ENCODE assay signal across 30 cellular contexts in genomic region chr2:158728422-158728821, GRCh38.
"Had no signal": no experiment of that assay in that cellular context is flagged by ENCODE, and none has a peak within 500 bp of the region (broad histone marks: within the 10 kb centered on the region; RNA-seq: fewer than 3 reads in every experiment).

No MANE protein-coding gene starts in this region.

- H3K9me3 Mint-ChIP-seq: activated B cell treated with CpG ODN at 0.5 μM for 24 hours; activated CD4-positive, alpha-beta memory T cell treated with anti-CD3 and anti-CD28 coated beads for 36 hours; activated CD4-positive, alpha-beta T cell treated with anti-CD3 and anti-CD28 coated beads, Interleukin-2, amount 10 ng/mL, durations not matched to agents 24 days and 14 days; activated CD8-positive, alpha-beta T cell treated with anti-CD3 and anti-CD28 coated beads for 36 hours; activated naive CD4-positive, alpha-beta T cell treated with anti-CD3 and anti-CD28 coated beads for 36 hours; activated naive CD4-positive, alpha-beta T cell treated with anti-CD3 and anti-CD28 coated beads, Interleukin-2, amount 50 U/mL, for 72 hours; activated naive CD8-positive, alpha-beta T cell treated with anti-CD3 and anti-CD28 coated beads for 36 hours; activated T-cell treated with anti-CD3 and anti-CD28 coated beads, Interleukin-2, amount 50 U/mL, for 4 hours; activated T-cell treated with anti-CD3 and anti-CD28 coated beads, Interleukin-2, amount 50 U/mL, for 72 hours; activated T-helper 1 cell treated with anti-CD3 and anti-CD28 coated beads, Interleukin-12 subunit alpha, Interleukin-12 subunit beta, Interleukin-2, Interleukin-4 antibody, amounts not matched to agents 30 ng/mL and 10 ng/mL and 1 ng/mL, durations not matched to agents 14 hours and 24 hours and 36 hours; activated T-helper 17 cell treated with anti-CD3 and anti-CD28 coated beads, Interleukin-2, amount 50 U/mL, for 72 hours; central memory CD8-positive, alpha-beta T cell; T-cell had no signal

- H3K36me3 Mint-ChIP-seq: activated CD4-positive, alpha-beta memory T cell treated with anti-CD3 and anti-CD28 coated beads for 36 hours; activated naive CD4-positive, alpha-beta T cell treated with anti-CD3 and anti-CD28 coated beads, Interleukin-2, amount 50 U/mL, for 72 hours; activated naive CD8-positive, alpha-beta T cell treated with anti-CD3 and anti-CD28 coated beads for 36 hours; brain; T-cell had no signal

- H3K4me3 Mint-ChIP-seq: activated B cell treated with CpG ODN at 0.5 μM for 24 hours; activated CD4-positive, alpha-beta memory T cell treated with anti-CD3 and anti-CD28 coated beads for 36 hours; activated CD4-positive, alpha-beta T cell treated with anti-CD3 and anti-CD28 coated beads, Interleukin-2, amount 10 ng/mL, durations not matched to agents 24 days and 14 days; activated CD8-positive, alpha-beta T cell treated with anti-CD3 and anti-CD28 coated beads for 36 hours; activated naive CD4-positive, alpha-beta T cell treated with anti-CD3 and anti-CD28 coated beads for 36 hours; activated naive CD8-positive, alpha-beta T cell treated with anti-CD3 and anti-CD28 coated beads for 36 hours; activated T-cell treated with anti-CD3 and anti-CD28 coated beads, Interleukin-2, amount 50 U/mL, for 4 hours; activated T-cell treated with anti-CD3 and anti-CD28 coated beads, Interleukin-2, amount 50 U/mL, for 72 hours; activated T-helper 1 cell treated with anti-CD3 and anti-CD28 coated beads, Interleukin-12 subunit alpha, Interleukin-12 subunit beta, Interleukin-2, Interleukin-4 antibody, amounts not matched to agents 30 ng/mL and 10 ng/mL and 1 ng/mL, durations not matched to agents 14 hours and 24 hours and 36 hours; activated T-helper 17 cell treated with anti-CD3 and anti-CD28 coated beads, Interleukin-2, amount 50 U/mL, for 72 hours; brain; central memory CD8-positive, alpha-beta T cell; T-cell; T-helper 17 cell had no signal

- DNase-seq: activated B cell treated with CpG ODN at 0.5 μM for 24 hours; activated CD4-positive, alpha-beta memory T cell treated with anti-CD3 and anti-CD28 coated beads for 36 hours; activated CD4-positive, alpha-beta T cell treated with anti-CD3 and anti-CD28 coated beads for 4 hours; activated CD4-positive, alpha-beta T cell treated with anti-CD3 and anti-CD28 coated beads, Interleukin-2, amount 10 ng/mL, durations not matched to agents 24 days and 14 days; activated CD4-positive, alpha-beta T cell treated with anti-CD3 and anti-CD28 coated beads, Interleukin-2, amount 50 U/mL, for 1 hour; activated CD4-positive, alpha-beta T cell treated with anti-CD3 and anti-CD28 coated beads, Interleukin-2, amount 50 U/mL, for 4 hours; activated CD4-positive, CD25-positive, alpha-beta regulatory T cell treated with anti-CD3 and anti-CD28 coated beads, Interleukin-2, amount 50 U/mL, for 72 hours; activated CD8-positive, alpha-beta memory T cell treated with anti-CD3 and anti-CD28 coated beads, Interleukin-2, amount 50 U/mL, for 4 hours; activated CD8-positive, alpha-beta T cell treated with anti-CD3 and anti-CD28 coated beads for 36 hours; activated effector memory CD4-positive, alpha-beta T cell treated with anti-CD3 and anti-CD28 coated beads, Interleukin-2, amount 50 U/mL, for 16 hours; activated gamma-delta T cell treated with Interleukin-2 at 50 U/mL for 16 hours; activated naive CD4-positive, alpha-beta T cell; activated naive CD4-positive, alpha-beta T cell treated with anti-CD3 and anti-CD28 coated beads for 36 hours; activated naive CD4-positive, alpha-beta T cell treated with anti-CD3 and anti-CD28 coated beads, Interleukin-2, amount 50 U/mL, for 16 hours; activated naive CD8-positive, alpha-beta T cell treated with anti-CD3 and anti-CD28 coated beads for 36 hours; activated T-cell treated with anti-CD3 and anti-CD28 coated beads for 4 hours; activated T-cell treated with anti-CD3 and anti-CD28 coated beads, Interleukin-2, amount 50 U/mL, for 1 hour; activated T-cell treated with anti-CD3 and anti-CD28 coated beads, Interleukin-2, amount 50 U/mL, for 4 hours; activated T-cell treated with anti-CD3 and anti-CD28 coated beads, Interleukin-2, amount 50 U/mL, for 72 hours; amniotic stem cell; aorta; caudate nucleus; cerebellar nuclear complex; T-cell; T-helper 17 cell had no signal

- H3K4me1 Mint-ChIP-seq: activated B cell treated with CpG ODN at 0.5 μM for 24 hours; activated CD4-positive, alpha-beta T cell treated with anti-CD3 and anti-CD28 coated beads, Interleukin-2, amount 10 ng/mL, durations not matched to agents 24 days and 14 days; activated naive CD8-positive, alpha-beta T cell treated with anti-CD3 and anti-CD28 coated beads for 36 hours; activated T-helper 17 cell treated with anti-CD3 and anti-CD28 coated beads, Interleukin-2, amount 50 U/mL, for 72 hours; central memory CD8-positive, alpha-beta T cell; T-cell; T-helper 17 cell had no signal

- H3K27me3 Mint-ChIP-seq: activated B cell treated with CpG ODN at 0.5 μM for 24 hours; activated CD4-positive, alpha-beta memory T cell treated with anti-CD3 and anti-CD28 coated beads for 36 hours; activated CD8-positive, alpha-beta T cell treated with anti-CD3 and anti-CD28 coated beads for 36 hours had no signal

- ATAC-seq: activated CD8-positive, alpha-beta T cell treated with anti-CD3 and anti-CD28 coated beads for 36 hours; activated naive CD4-positive, alpha-beta T cell treated with anti-CD3 and anti-CD28 coated beads, Interleukin-2, amount 50 U/mL, for 72 hours; activated T-cell treated with anti-CD3 and anti-CD28 coated beads, Interleukin-2, amount 50 U/mL, for 4 hours; activated T-cell treated with anti-CD3 and anti-CD28 coated beads, Interleukin-2, amount 50 U/mL, for 72 hours; activated T-helper 17 cell treated with anti-CD3 and anti-CD28 coated beads, Interleukin-2, amount 50 U/mL, for 72 hours; T-cell; T-helper 17 cell had no signal

- H3K27ac Mint-ChIP-seq: activated B cell treated with CpG ODN at 0.5 μM for 24 hours; activated CD4-positive, alpha-beta memory T cell treated with anti-CD3 and anti-CD28 coated beads for 36 hours; activated CD4-positive, alpha-beta T cell treated with anti-CD3 and anti-CD28 coated beads, Interleukin-2, amount 10 ng/mL, durations not matched to agents 24 days and 14 days; activated CD8-positive, alpha-beta T cell treated with anti-CD3 and anti-CD28 coated beads for 36 hours; activated naive CD4-positive, alpha-beta T cell treated with anti-CD3 and anti-CD28 coated beads for 36 hours; activated naive CD4-positive, alpha-beta T cell treated with anti-CD3 and anti-CD28 coated beads, Interleukin-2, amount 50 U/mL, for 72 hours; activated naive CD8-positive, alpha-beta T cell treated with anti-CD3 and anti-CD28 coated beads for 36 hours; activated T-cell treated with anti-CD3 and anti-CD28 coated beads, Interleukin-2, amount 50 U/mL, for 72 hours; activated T-helper 1 cell treated with anti-CD3 and anti-CD28 coated beads, Interleukin-12 subunit alpha, Interleukin-12 subunit beta, Interleukin-2, Interleukin-4 antibody, amounts not matched to agents 30 ng/mL and 10 ng/mL and 1 ng/mL, durations not matched to agents 14 hours and 24 hours and 36 hours; activated T-helper 17 cell treated with anti-CD3 and anti-CD28 coated beads, Interleukin-2, amount 50 U/mL, for 72 hours; T-cell; T-helper 17 cell had no signal
